8 cellular contexts compared by ENCODE assay signal in the genomic region with DNA sequence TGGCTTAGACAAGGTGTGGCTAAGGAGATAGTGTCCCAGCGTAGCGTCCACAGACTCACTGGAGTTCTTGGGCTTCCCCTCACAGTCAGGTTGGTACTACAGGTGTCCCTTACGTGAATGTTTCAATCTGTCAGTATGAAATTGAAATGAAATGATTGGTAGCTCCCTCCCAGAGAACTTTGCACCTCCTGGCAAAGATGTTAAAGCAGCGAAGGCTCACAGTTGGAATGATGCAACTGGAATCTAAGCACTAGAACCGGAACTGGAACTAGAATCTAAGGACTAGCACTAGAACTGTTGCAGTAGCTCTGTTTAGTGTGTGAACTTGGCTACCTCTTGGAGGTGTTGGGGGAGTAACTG. TPM values are rescaled to one million over a fixed set of nuclear protein-coding genes. Genes with fewer than 3 reads are reported as not detected.
DNase-seq lines count a peak whose midpoint lies in the region; ATAC-seq, FAIRE-seq and TF ChIP-seq lines count a peak whose summit lies in the region.

No MANE protein-coding gene starts in this region.

- H3K9ac ChIP-seq in KMS-11, result no peak overlapping the region; the same call in 1 of the 2 replicates

- ATAC-seq in body of pancreas (no peak), HG02678 (IDR thresholded peaks at IDR 0.05; ENCODE audit: unreplicated experiment) (no peak), HG02852 (IDR thresholded peaks at IDR 0.05; ENCODE audit: unreplicated experiment) (no peak)

- H3K9me3 ChIP-seq in body of pancreas, result no peaks in the 10 kb centered on the region
- no peaks in the 10 kb centered on the region for H3K9me3 ChIP-seq in mononuclear cell (ENCODE audit: low read depth, low read length)

- intact Hi-C loops in body of pancreas (cut with DNase I), result no loop called here

- no peak for TF ChIP-seq CTCF in KMS-11 (conservative IDR thresholded peaks at IDR 0.05; ENCODE audit: low read depth, low read length)
- TF ChIP-seq CTCF in body of pancreas (IDR thresholded peaks at IDR 0.05), result no peak

- peak overlapping the region; percentile 76; the same call in 1 of the 2 replicates for H2AFZ ChIP-seq in KMS-11 (ENCODE audit: low read depth)

- H3K4me1 ChIP-seq in KMS-11 (ENCODE audit: low read depth, poor library complexity, severe bottlenecking) (peaks cover 25% of the 10 kb centered on the region), body of pancreas (peaks cover 43% of the 10 kb centered on the region), mononuclear cell (ENCODE audit: insufficient read depth, low read length) (peaks cover 48% of the 10 kb centered on the region)

- WGBS in body of pancreas, 2 donors, result 21 to 35% methylated on average over 5 of the region's 5 CpGs

- H3K27ac ChIP-seq in KMS-11, result no peak overlapping the region
- peak overlapping the region in 3 of 4 donors; percentile 79 to 91 (median 87) for H3K27ac ChIP-seq in body of pancreas

- FAIRE-seq in HTR-8/SVneo (lab: Jason Lieb, UNC), result no peak

- DNase-seq in CD1c-positive myeloid dendritic cell (ENCODE audit: extremely low spot score) (peak; percentile 56), body of pancreas (peak in 1 of 4 donors; percentile 21), HTR-8/SVneo (ENCODE audit: insufficient read length, low spot score) (no peak), NCI-H146 (lab: John Stamatoyannopoulos, UW) (no peak)

- H3K36me3 ChIP-seq in KMS-11 (ENCODE audit: insufficient read depth) (no peaks in the 10 kb centered on the region), body of pancreas (replicated peaks in 1 of 2; ENCODE audit: insufficient read depth in 1 of 2, low read depth in 2 of 2) (no peaks in the 10 kb centered on the region)

- H3K27me3 ChIP-seq in KMS-11 (ENCODE audit: insufficient read depth, low read depth) (no peaks in the 10 kb centered on the region), body of pancreas (no peaks in the 10 kb centered on the region), mononuclear cell (ENCODE audit: insufficient read depth, low read length) (no peaks in the 10 kb centered on the region)

- peak overlapping the region; percentile 17 for H3K4me3 ChIP-seq in KMS-11 (IDR thresholded peaks at IDR 0.05; ENCODE audit: insufficient read depth, low read depth, low read length)
- H3K4me3 ChIP-seq in body of pancreas, result no peak overlapping the region
- H3K4me3 ChIP-seq in mononuclear cell (ENCODE audit: low read length), result peak overlapping the region; percentile 92

- H3K4me2 ChIP-seq in KMS-11, result peak overlapping the region; percentile 89

- H3K79me2 ChIP-seq in KMS-11 (ENCODE audit: insufficient read depth, low read depth), result peaks cover 30% of the 10 kb centered on the region

- no peaks in the 10 kb centered on the region for H4K20me1 ChIP-seq in KMS-11 (ENCODE audit: insufficient read depth)

- TF ChIP-seq POLR2A in body of pancreas (IDR thresholded peaks at IDR 0.05), result no peak

RNA-seq across cellular contexts. Expression of gene SLC31A1, which starts 1.1 kb away (rescaled TPM):
- total RNA-seq in body of pancreas (1 to 10 TPM; 6.7 to 7.9 TPM), mononuclear cell (8.0 TPM)

RNA-seq across cellular contexts. Expression of gene FKBP15, which starts 1.4 kb away (rescaled TPM):
- total RNA-seq in body of pancreas, result 10 to 100 TPM; 15.8 to 21.3 TPM
- 15.4 TPM for total RNA-seq in mononuclear cell

RNA-seq across cellular contexts. Expression of gene CDC26, which starts 52.9 kb away (rescaled TPM):
- total RNA-seq in body of pancreas, result 10 to 100 TPM; 21.3 to 27.0 TPM
- 13.2 TPM for total RNA-seq in mononuclear cell

RNA-seq across cellular contexts. Expression of gene PRPF4, which starts 53.0 kb away (rescaled TPM):
- total RNA-seq in body of pancreas, result 10 to 100 TPM in 1 of 2 donors, 1 to 10 TPM in 1; 5.6 to 10.1 TPM
- 15.4 TPM for total RNA-seq in mononuclear cell

Comparison
In these comparisons a context has a peak if more than half of its experiments do, and no peak if none do; other contexts are left out.
1. H3K4me3 ChIP-seq: peak in KMS-11 (single experiment) and mononuclear cell (single experiment); none in body of pancreas (0 of 2).